26 cellular contexts compared by ENCODE assay signal in the genomic region with DNA sequence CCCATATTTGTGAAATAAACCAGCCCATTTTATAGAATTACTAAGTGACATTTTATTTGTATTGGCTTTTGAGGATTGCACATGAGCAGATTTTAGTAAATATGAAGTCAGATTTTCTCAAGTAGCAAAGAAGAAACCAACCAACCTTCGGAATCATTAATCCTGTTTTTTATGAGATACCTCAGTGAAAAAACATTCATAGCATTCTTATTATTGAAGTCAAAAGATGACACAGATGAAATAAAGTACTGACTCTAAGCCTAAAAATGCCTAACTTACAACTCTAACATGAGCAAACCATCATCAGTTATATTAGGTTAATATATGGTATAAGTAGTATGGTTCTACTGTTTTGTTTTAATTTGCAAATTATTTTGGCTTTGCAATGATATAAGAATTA.
"Had no signal": no experiment of that assay in that cellular context is flagged by ENCODE, and none has a peak within 500 bp of the region (broad histone marks: within the 10 kb centered on the region; RNA-seq: fewer than 3 reads in every experiment).

No MANE protein-coding gene starts in this region.

- H3K36me3 ChIP-seq: upper lobe of left lung had no signal

- ATAC-seq: activated T-cell treated with anti-CD3 and anti-CD28 coated beads, Interleukin-2, amount 50 U/mL, for 72 hours; body of pancreas; left lobe of liver; lower lobe of right lung; naive thymus-derived CD8-positive, alpha-beta T cell; psoas muscle had no signal

- H3K27ac Mint-ChIP-seq: activated B cell treated with CpG ODN at 0.5 μM for 24 hours; activated CD4-positive, alpha-beta memory T cell treated with anti-CD3 and anti-CD28 coated beads, Interleukin-2, amount 10 ng/mL, durations not matched to agents 7 days and 5 days; activated CD4-positive, alpha-beta T cell treated with anti-CD3 and anti-CD28 coated beads, Interleukin-2, amount 10 ng/mL, durations not matched to agents 24 days and 14 days; activated naive CD4-positive, alpha-beta T cell treated with anti-CD3 and anti-CD28 coated beads, Interleukin-2, amount 10 ng/mL, durations not matched to agents 7 days and 5 days; activated T-cell treated with anti-CD3 and anti-CD28 coated beads, Interleukin-2, amount 50 U/mL, for 72 hours; dendritic cell treated with granulocyte-macrophage colony-stimulating factor and Interleukin-4, amounts not matched to agents 40 ng/mL and 50 ng/mL, for 4 days; naive thymus-derived CD8-positive, alpha-beta T cell; neural progenitor cell had no signal

- H3K36me3 Mint-ChIP-seq: activated naive CD4-positive, alpha-beta T cell treated with anti-CD3 and anti-CD28 coated beads, Interleukin-2, amount 10 ng/mL, durations not matched to agents 7 days and 5 days had no signal

- FAIRE-seq: endometrium had no signal

- H3K9me3 ChIP-seq: body of pancreas, lower lobe of right lung, psoas muscle, right atrium auricular region, thoracic aorta, upper lobe of left lung had no signal

- H3K27me3 Mint-ChIP-seq: activated B cell treated with CpG ODN at 0.5 μM for 24 hours; activated CD4-positive, alpha-beta memory T cell treated with anti-CD3 and anti-CD28 coated beads, Interleukin-2, amount 10 ng/mL, durations not matched to agents 7 days and 5 days; activated CD4-positive, alpha-beta T cell treated with anti-CD3 and anti-CD28 coated beads, Interleukin-2, amount 10 ng/mL, durations not matched to agents 24 days and 14 days; dendritic cell treated with granulocyte-macrophage colony-stimulating factor and Interleukin-4, amounts not matched to agents 40 ng/mL and 50 ng/mL, for 4 days; naive thymus-derived CD8-positive, alpha-beta T cell had no signal

- H3K4me1 Mint-ChIP-seq: activated B cell treated with CpG ODN at 0.5 μM for 24 hours; activated CD4-positive, alpha-beta memory T cell treated with anti-CD3 and anti-CD28 coated beads, Interleukin-2, amount 10 ng/mL, durations not matched to agents 7 days and 5 days; activated CD4-positive, alpha-beta T cell treated with anti-CD3 and anti-CD28 coated beads, Interleukin-2, amount 10 ng/mL, durations not matched to agents 24 days and 14 days; activated naive CD4-positive, alpha-beta T cell treated with anti-CD3 and anti-CD28 coated beads, Interleukin-2, amount 10 ng/mL, durations not matched to agents 7 days and 5 days; naive thymus-derived CD8-positive, alpha-beta T cell; neural progenitor cell had no signal

- H3K27ac ChIP-seq: body of pancreas, cardiac muscle cell, lower lobe of right lung, neural progenitor cell, psoas muscle, upper lobe of left lung had no signal

- H3K4me3 Mint-ChIP-seq: activated B cell treated with CpG ODN at 0.5 μM for 24 hours; activated CD4-positive, alpha-beta memory T cell treated with anti-CD3 and anti-CD28 coated beads, Interleukin-2, amount 10 ng/mL, durations not matched to agents 7 days and 5 days; activated CD4-positive, alpha-beta T cell treated with anti-CD3 and anti-CD28 coated beads, Interleukin-2, amount 10 ng/mL, durations not matched to agents 24 days and 14 days; activated naive CD4-positive, alpha-beta T cell treated with anti-CD3 and anti-CD28 coated beads, Interleukin-2, amount 10 ng/mL, durations not matched to agents 7 days and 5 days; activated T-cell treated with anti-CD3 and anti-CD28 coated beads, Interleukin-2, amount 50 U/mL, for 72 hours; dendritic cell treated with granulocyte-macrophage colony-stimulating factor and Interleukin-4, amounts not matched to agents 40 ng/mL and 50 ng/mL, for 4 days; naive thymus-derived CD8-positive, alpha-beta T cell; neural progenitor cell had no signal

- H3K4me3 ChIP-seq: body of pancreas, cardiac muscle cell, lower lobe of right lung, neural progenitor cell, psoas muscle, right atrium auricular region, skin epidermis, thoracic aorta, upper lobe of left lung had no signal

- H3K4me2 ChIP-seq: neural progenitor cell had no signal

- DNase-seq: activated B cell treated with CpG ODN at 0.5 μM for 24 hours; activated CD4-positive, alpha-beta memory T cell treated with anti-CD3 and anti-CD28 coated beads, Interleukin-2, amount 10 ng/mL, durations not matched to agents 7 days and 5 days; activated CD4-positive, alpha-beta T cell treated with anti-CD3 and anti-CD28 coated beads, Interleukin-2, amount 10 ng/mL, durations not matched to agents 24 days and 14 days; activated effector memory CD4-positive, alpha-beta T cell treated with Interleukin-2 at 50 U/mL for 16 hours; activated naive CD4-positive, alpha-beta T cell treated with anti-CD3 and anti-CD28 coated beads, Interleukin-2, amount 10 ng/mL, durations not matched to agents 7 days and 5 days; activated T-cell treated with anti-CD3 and anti-CD28 coated beads, Interleukin-2, amount 50 U/mL, for 72 hours; amygdala; body of pancreas; effector CD4-positive, alpha-beta T cell; foreskin fibroblast; lower lobe of right lung; naive thymus-derived CD8-positive, alpha-beta T cell; psoas muscle; stimulated activated CD4-positive, alpha-beta T cell treated with anti-CD3 and anti-CD28 coated beads, Interleukin-15, amount 100 ng/mL, for 24 hours; stimulated activated CD4-positive, alpha-beta T cell treated with anti-CD3 and anti-CD28 coated beads, Interleukin-2, amount 100 ng/mL, for 48 hours; stimulated activated naive CD4-positive, alpha-beta T cell; T1000; upper lobe of left lung had no signal

- H3K9me3 Mint-ChIP-seq: activated B cell treated with CpG ODN at 0.5 μM for 24 hours; activated CD4-positive, alpha-beta memory T cell treated with anti-CD3 and anti-CD28 coated beads, Interleukin-2, amount 10 ng/mL, durations not matched to agents 7 days and 5 days; activated CD4-positive, alpha-beta T cell treated with anti-CD3 and anti-CD28 coated beads, Interleukin-2, amount 10 ng/mL, durations not matched to agents 24 days and 14 days; activated naive CD4-positive, alpha-beta T cell treated with anti-CD3 and anti-CD28 coated beads, Interleukin-2, amount 10 ng/mL, durations not matched to agents 7 days and 5 days had no signal

- H2AFZ ChIP-seq: neural progenitor cell had no signal

- H3K9ac ChIP-seq: neural progenitor cell had no signal

- H3K4me1 ChIP-seq: body of pancreas, lower lobe of right lung, neural progenitor cell had no signal

- H3K27me3 ChIP-seq: body of pancreas, cardiac muscle cell, neural progenitor cell, right atrium auricular region, upper lobe of left lung had no signal
